21 cellular contexts compared by ENCODE assay signal in the genomic region with DNA sequence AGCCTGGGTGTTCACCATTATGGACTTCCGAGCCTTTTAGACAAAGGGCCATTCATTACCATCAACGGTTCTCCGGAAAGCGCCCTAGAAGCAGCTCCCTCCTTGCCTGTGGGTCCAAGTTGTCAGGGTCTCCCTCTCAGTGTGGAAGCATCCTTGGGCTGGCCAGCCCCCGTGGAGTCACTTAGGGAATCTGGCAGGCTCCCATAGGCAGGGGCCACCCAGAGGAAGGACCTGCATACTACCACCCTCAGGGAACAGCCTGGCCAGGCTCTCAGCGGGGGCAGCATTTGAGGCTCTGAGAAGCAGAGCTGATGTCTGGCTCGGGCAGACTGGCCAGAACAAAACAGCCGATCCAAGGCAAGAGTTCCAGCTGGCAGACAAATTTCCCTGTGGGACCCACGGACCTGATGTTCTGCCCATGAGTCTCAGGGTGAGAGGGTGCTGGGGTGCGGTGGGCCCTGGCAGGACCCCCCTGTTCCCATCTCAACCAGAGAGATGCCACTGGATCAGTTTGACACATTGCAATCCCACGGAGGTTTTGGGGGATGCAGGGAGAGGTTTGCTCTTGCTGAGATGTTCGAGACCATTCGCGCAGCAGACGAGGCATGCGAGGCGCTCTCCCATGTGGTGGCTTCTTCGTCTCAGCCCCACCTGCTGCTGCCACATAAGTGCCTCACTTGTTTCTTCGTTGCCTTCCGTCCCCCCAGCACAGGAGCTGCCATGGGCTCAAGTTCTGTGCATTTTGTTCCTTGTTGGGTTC. TPM values are rescaled to one million over a fixed set of nuclear protein-coding genes. Genes with fewer than 3 reads are reported as not detected.
DNase-seq lines count a peak whose midpoint lies in the region; ATAC-seq, FAIRE-seq and TF ChIP-seq lines count a peak whose summit lies in the region.
"Had no signal": no experiment of that assay in that cellular context is flagged by ENCODE, and none has a peak within 500 bp of the region (broad histone marks: within the 10 kb centered on the region; RNA-seq: fewer than 3 reads in every experiment).

No MANE protein-coding gene starts in this region.

- peak overlapping the region; percentile 95 for H3K27ac Mint-ChIP-seq in neural crest cell (ENCODE audit: unreplicated experiment)
- no peak overlapping the region for H3K27ac Mint-ChIP-seq in activated CD4-positive, alpha-beta T cell treated with anti-CD3 and anti-CD28 coated beads, Interleukin-2, amount 10 ng/mL, durations not matched to agents 24 days and 14 days

- no peak for FAIRE-seq in HTR-8/SVneo (lab: Jason Lieb, UNC)
- FAIRE-seq: A204.1, GM12878, GM18507 had no signal

- no peaks in the 10 kb centered on the region for H3K27me3 ChIP-seq in brain microvascular endothelial cell (replicated peaks)
- H3K27me3 ChIP-seq in suprapubic skin: no peaks in the 10 kb centered on the region

- no peak for TF ChIP-seq POLR2A in suprapubic skin (IDR thresholded peaks at IDR 0.05)

- no peak for DNase-seq in Right ventricle myocardium inferior (ENCODE audit: missing footprints)
- no peak for DNase-seq in left cardiac atrium
- DNase-seq in brain microvascular endothelial cell: no peak
- no peak for DNase-seq in neural crest cell (ENCODE audit: low read depth, low spot score)
- DNase-seq in suprapubic skin (ENCODE audit: low spot score in 2 of 2): peak; percentile 48 to 66
- DNase-seq in HTR-8/SVneo (ENCODE audit: insufficient read length, low spot score): no peak
- no peak for DNase-seq in T1000 (lab: John Stamatoyannopoulos, UW)
- no peak for DNase-seq in activated CD4-positive, alpha-beta T cell treated with anti-CD3 and anti-CD28 coated beads, Interleukin-2, amount 10 ng/mL, durations not matched to agents 24 days and 14 days
- DNase-seq: COR-L47, HCEC 1CT, NCI-H1417, NCI-H2029, NCI-H510A treated with DMSO at 0.1 percent for 48 hours had no signal

- H3K4me3 Mint-ChIP-seq in neural crest cell: no peak overlapping the region
- H3K4me3 Mint-ChIP-seq in activated CD4-positive, alpha-beta T cell treated with anti-CD3 and anti-CD28 coated beads, Interleukin-2, amount 10 ng/mL, durations not matched to agents 24 days and 14 days: no peak overlapping the region
- H3K4me3 Mint-ChIP-seq: IgD-negative memory B cell had no signal

- no peaks in the 10 kb centered on the region for H3K36me3 Mint-ChIP-seq in neural crest cell (ENCODE audit: low read depth)
- no peaks in the 10 kb centered on the region for H3K36me3 Mint-ChIP-seq in activated CD4-positive, alpha-beta T cell treated with anti-CD3 and anti-CD28 coated beads, Interleukin-2, amount 10 ng/mL, durations not matched to agents 24 days and 14 days (ENCODE audit: low read depth)
- H3K36me3 Mint-ChIP-seq: IgD-negative memory B cell had no signal

- H3K9me3 ChIP-seq in suprapubic skin: no peaks in the 10 kb centered on the region

- peaks cover 6% of the 10 kb centered on the region for H3K4me1 ChIP-seq in suprapubic skin

- H3K9me3 Mint-ChIP-seq in neural crest cell: no peaks in the 10 kb centered on the region
- no peaks in the 10 kb centered on the region for H3K9me3 Mint-ChIP-seq in activated CD4-positive, alpha-beta T cell treated with anti-CD3 and anti-CD28 coated beads, Interleukin-2, amount 10 ng/mL, durations not matched to agents 24 days and 14 days
- H3K9me3 Mint-ChIP-seq: IgD-negative memory B cell had no signal

- H3K4me3 ChIP-seq in brain microvascular endothelial cell (ENCODE audit: low read depth, low read length) (no peak overlapping the region), suprapubic skin (no peak overlapping the region)
- H3K4me3 ChIP-seq: GM12878 had no signal

- peaks cover 34% of the 10 kb centered on the region for H3K4me1 Mint-ChIP-seq in neural crest cell
- H3K4me1 Mint-ChIP-seq in activated CD4-positive, alpha-beta T cell treated with anti-CD3 and anti-CD28 coated beads, Interleukin-2, amount 10 ng/mL, durations not matched to agents 24 days and 14 days: no peaks in the 10 kb centered on the region

- H3K27me3 Mint-ChIP-seq in neural crest cell (ENCODE audit: low read depth): no peaks in the 10 kb centered on the region
- no peaks in the 10 kb centered on the region for H3K27me3 Mint-ChIP-seq in activated CD4-positive, alpha-beta T cell treated with anti-CD3 and anti-CD28 coated beads, Interleukin-2, amount 10 ng/mL, durations not matched to agents 24 days and 14 days
- H3K27me3 Mint-ChIP-seq: IgD-negative memory B cell had no signal

- TF ChIP-seq EP300 in suprapubic skin (IDR thresholded peaks at IDR 0.05): no peak

- TF ChIP-seq CTCF in brain microvascular endothelial cell (IDR thresholded peaks at IDR 0.05; ENCODE audit: low read depth, low read length, missing control alignments): peak; percentile 20
- TF ChIP-seq CTCF in neural crest cell (conservative IDR thresholded peaks at IDR 0.05): no peak
- no peak for TF ChIP-seq CTCF in suprapubic skin (IDR thresholded peaks at IDR 0.05)

- ATAC-seq in Right ventricle myocardium inferior: peak; percentile 27
- no peak for ATAC-seq in left cardiac atrium
- ATAC-seq: GM12878 had no signal

- no peak overlapping the region for H3K27ac ChIP-seq in brain microvascular endothelial cell
- no peak overlapping the region for H3K27ac ChIP-seq in suprapubic skin
- H3K27ac ChIP-seq: C4-2B, RWPE1 had no signal

- in situ Hi-C loops in brain microvascular endothelial cell (cut with HindIII; ENCODE audit: low pct_ligation_motif_present, low sequenced_read_pairs): no loop called here

- no peaks in the 10 kb centered on the region for H3K36me3 ChIP-seq in brain microvascular endothelial cell (replicated peaks)
- H3K36me3 ChIP-seq in suprapubic skin: no peaks in the 10 kb centered on the region

- intact Hi-C loops in Right ventricle myocardium inferior (cut with DNase I) (no loop called here), left cardiac atrium (cut with DNase I) (no loop called here)
- intact Hi-C loops in activated CD4-positive, alpha-beta T cell treated with anti-CD3 and anti-CD28 coated beads, Interleukin-2, amount 10 ng/mL, durations not matched to agents 24 days and 14 days (cut with micrococcal nuclease): no loop called here

- WGBS in suprapubic skin: 83% methylated on average over 19 of the region's 20 CpGs

RNA-seq across cellular contexts. Expression of a gene that starts 56.9 kb away (rescaled TPM):
- total RNA-seq in Right ventricle myocardium inferior (30.5 TPM), left cardiac atrium (10 to 100 TPM; 27.4 to 46.4 TPM), neural crest cell (24.5 and 26.2 TPM in 2 replicates), suprapubic skin (10 to 100 TPM; 15.8 to 51.5 (median 34.9) TPM)
- 0.58 and 0.64 TPM in 2 replicates for total RNA-seq in activated CD4-positive, alpha-beta T cell treated with anti-CD3 and anti-CD28 coated beads, Interleukin-2, amount 10 ng/mL, durations not matched to agents 24 days and 14 days
- total RNA-seq: G401, LHCN-M2 had no signal

Comparison
In these comparisons a context has a peak if more than half of its experiments do, and no peak if none do; other contexts are left out.
1. DNase-seq: peak in suprapubic skin (2 of 2); none in Right ventricle myocardium inferior (single experiment), left cardiac atrium (single experiment), brain microvascular endothelial cell (single experiment), neural crest cell (single experiment), HTR-8/SVneo (single experiment), T1000 (single experiment) and activated CD4-positive, alpha-beta T cell treated with anti-CD3 and anti-CD28 coated beads, Interleukin-2, amount 10 ng/mL, durations not matched to agents 24 days and 14 days (single experiment).
2. RNA of a gene that starts 56.9 kb away (total RNA-seq): 27.4 to 46.4 TPM in left cardiac atrium, 15.8 to 51.5 TPM in suprapubic skin, 30.5 TPM in Right ventricle myocardium inferior (single experiment) and 24.5 to 26.2 TPM in neural crest cell; 0.58 to 0.64 TPM in activated CD4-positive, alpha-beta T cell treated with anti-CD3 and anti-CD28 coated beads, Interleukin-2, amount 10 ng/mL, durations not matched to agents 24 days and 14 days; every median in the first group is over 10 times any median in the second.